9 cellular contexts compared by ENCODE assay signal in genomic region chr5:169302491-169303118, GRCh38. TPM values are rescaled to one million over a fixed set of nuclear protein-coding genes. Genes with fewer than 3 reads are reported as not detected.
DNase-seq lines count a peak whose midpoint lies in the region; ATAC-seq, FAIRE-seq and TF ChIP-seq lines count a peak whose summit lies in the region.
"Had no signal": no experiment of that assay in that cellular context is flagged by ENCODE, and none has a peak within 500 bp of the region (broad histone marks: within the 10 kb centered on the region; RNA-seq: fewer than 3 reads in every experiment).

No MANE protein-coding gene starts in this region.

- no peaks in the 10 kb centered on the region for H3K9me3 Mint-ChIP-seq in activated CD4-positive, alpha-beta T cell treated with anti-CD3 and anti-CD28 coated beads, Interleukin-2, amount 10 ng/mL, durations not matched to agents 24 days and 14 days
- no peaks in the 10 kb centered on the region for H3K9me3 Mint-ChIP-seq in endothelial cell (ENCODE audit: unreplicated experiment)
- H3K9me3 Mint-ChIP-seq in stimulated activated effector memory CD8-positive, alpha-beta T cell treated with anti-CD3 and anti-CD28 coated beads, Interleukin-12 subunit alpha, Interleukin-12 subunit beta, amount 100 ng/mL, for 72 hours, result no peaks in the 10 kb centered on the region
- H3K9me3 Mint-ChIP-seq: IgD-negative memory B cell had no signal

- no peak for TF ChIP-seq POLR2A in GM12892 (IDR thresholded peaks at IDR 0.05; ENCODE audit: low read depth, low read length)

- H3K4me1 Mint-ChIP-seq in activated CD4-positive, alpha-beta T cell treated with anti-CD3 and anti-CD28 coated beads, Interleukin-2, amount 10 ng/mL, durations not matched to agents 24 days and 14 days, result no peaks in the 10 kb centered on the region
- peaks cover 13% of the 10 kb centered on the region for H3K4me1 Mint-ChIP-seq in endothelial cell (ENCODE audit: unreplicated experiment)
- peaks cover 13% of the 10 kb centered on the region for H3K4me1 Mint-ChIP-seq in stimulated activated effector memory CD8-positive, alpha-beta T cell treated with anti-CD3 and anti-CD28 coated beads, Interleukin-12 subunit alpha, Interleukin-12 subunit beta, amount 100 ng/mL, for 72 hours

- H3K27me3 Mint-ChIP-seq in activated CD4-positive, alpha-beta T cell treated with anti-CD3 and anti-CD28 coated beads, Interleukin-2, amount 10 ng/mL, durations not matched to agents 24 days and 14 days, result peaks cover 48% of the 10 kb centered on the region
- H3K27me3 Mint-ChIP-seq in endothelial cell (ENCODE audit: unreplicated experiment), result peaks cover 13% of the 10 kb centered on the region

- FAIRE-seq in GM12892 (lab: Jason Lieb, UNC), result peak; percentile 56

- H3K36me3 Mint-ChIP-seq in activated CD4-positive, alpha-beta T cell treated with anti-CD3 and anti-CD28 coated beads, Interleukin-2, amount 10 ng/mL, durations not matched to agents 24 days and 14 days (ENCODE audit: low read depth), result no peaks in the 10 kb centered on the region
- no peaks in the 10 kb centered on the region for H3K36me3 Mint-ChIP-seq in endothelial cell (ENCODE audit: low read depth, unreplicated experiment)
- H3K36me3 Mint-ChIP-seq in stimulated activated effector memory CD8-positive, alpha-beta T cell treated with anti-CD3 and anti-CD28 coated beads, Interleukin-12 subunit alpha, Interleukin-12 subunit beta, amount 100 ng/mL, for 72 hours, result no peaks in the 10 kb centered on the region

- peak; percentile 62 for ATAC-seq in HG02943 (IDR thresholded peaks at IDR 0.05; ENCODE audit: low read depth, unreplicated experiment)
- ATAC-seq in stimulated activated effector memory CD8-positive, alpha-beta T cell treated with anti-CD3 and anti-CD28 coated beads, Interleukin-12 subunit alpha, Interleukin-12 subunit beta, amount 100 ng/mL, for 72 hours, result no peak

- no peak overlapping the region for H3K4me3 Mint-ChIP-seq in activated CD4-positive, alpha-beta T cell treated with anti-CD3 and anti-CD28 coated beads, Interleukin-2, amount 10 ng/mL, durations not matched to agents 24 days and 14 days
- H3K4me3 Mint-ChIP-seq in endothelial cell (ENCODE audit: unreplicated experiment), result no peak overlapping the region
- H3K4me3 Mint-ChIP-seq in stimulated activated effector memory CD8-positive, alpha-beta T cell treated with anti-CD3 and anti-CD28 coated beads, Interleukin-12 subunit alpha, Interleukin-12 subunit beta, amount 100 ng/mL, for 72 hours, result no peak overlapping the region

- DNase-seq in AG08396 (ENCODE audit: low spot score), result peak; percentile 73
- DNase-seq in GM12892 (ENCODE audit: insufficient read length), result peak; percentile 39
- DNase-seq in NCI-H2227 treated with DMSO at 0.1 percent for 48 hours (lab: John Stamatoyannopoulos, UW), result peak; percentile 29
- peak; percentile 87 for DNase-seq in activated CD4-positive, alpha-beta T cell treated with anti-CD3 and anti-CD28 coated beads, Interleukin-2, amount 10 ng/mL, durations not matched to agents 24 days and 14 days
- peak; percentile 84 for DNase-seq in endothelial cell (ENCODE audit: low spot score)
- DNase-seq in midbrain (lab: John Stamatoyannopoulos, UW), result peak; percentile 78
- peak; percentile 38 to 77 for DNase-seq in stimulated activated effector memory CD8-positive, alpha-beta T cell treated with anti-CD3 and anti-CD28 coated beads, Interleukin-12 subunit alpha, Interleukin-12 subunit beta, amount 100 ng/mL, for 72 hours (ENCODE audit: low spot score in 2 of 2)

- peak; percentile 94 for TF ChIP-seq CTCF in endothelial cell (IDR thresholded peaks at IDR 0.05; ENCODE audit: unreplicated experiment)

- no peak overlapping the region for H3K27ac Mint-ChIP-seq in activated CD4-positive, alpha-beta T cell treated with anti-CD3 and anti-CD28 coated beads, Interleukin-2, amount 10 ng/mL, durations not matched to agents 24 days and 14 days
- H3K27ac Mint-ChIP-seq in endothelial cell (ENCODE audit: unreplicated experiment), result no peak overlapping the region
- H3K27ac Mint-ChIP-seq in stimulated activated effector memory CD8-positive, alpha-beta T cell treated with anti-CD3 and anti-CD28 coated beads, Interleukin-12 subunit alpha, Interleukin-12 subunit beta, amount 100 ng/mL, for 72 hours, result no peak overlapping the region
- H3K27ac Mint-ChIP-seq: IgD-negative memory B cell had no signal

- intact Hi-C loops in activated CD4-positive, alpha-beta T cell treated with anti-CD3 and anti-CD28 coated beads, Interleukin-2, amount 10 ng/mL, durations not matched to agents 24 days and 14 days (cut with micrococcal nuclease), result loop anchor here (1.0 to 2.0 kb wide), 3 partner anchors 316 to 1034 kb away; no protein-coding TSS in a partner anchor

RNA-seq across cellular contexts. Expression of gene SLIT3, which starts 1.7 kb away (rescaled TPM):
- not detected for polyA plus RNA-seq in GM12892 (2012; ENCODE audit: missing spikeins)
- total RNA-seq in activated CD4-positive, alpha-beta T cell treated with anti-CD3 and anti-CD28 coated beads, Interleukin-2, amount 10 ng/mL, durations not matched to agents 24 days and 14 days, result 0.75 and 1.1 TPM in 2 replicates
- 3.2 TPM for total RNA-seq in endothelial cell (ENCODE audit: unreplicated experiment)
- polyA plus RNA-seq: IgD-negative memory B cell had no signal

Comparison
In these comparisons a context has a peak if more than half of its experiments do, and no peak if none do; other contexts are left out.
1. DNase-seq: peak in every context shown above with its lines; median percentile 87 in activated CD4-positive, alpha-beta T cell treated with anti-CD3 and anti-CD28 coated beads, Interleukin-2, amount 10 ng/mL, durations not matched to agents 24 days and 14 days; 84 in endothelial cell; 78 in midbrain; 73 in AG08396; 58 in stimulated activated effector memory CD8-positive, alpha-beta T cell treated with anti-CD3 and anti-CD28 coated beads, Interleukin-12 subunit alpha, Interleukin-12 subunit beta, amount 100 ng/mL, for 72 hours; 39 in GM12892; 29 in NCI-H2227 treated with DMSO at 0.1 percent for 48 hours.